Comparison of ENCODE assay signal across 8 cellular contexts in the genomic region with DNA sequence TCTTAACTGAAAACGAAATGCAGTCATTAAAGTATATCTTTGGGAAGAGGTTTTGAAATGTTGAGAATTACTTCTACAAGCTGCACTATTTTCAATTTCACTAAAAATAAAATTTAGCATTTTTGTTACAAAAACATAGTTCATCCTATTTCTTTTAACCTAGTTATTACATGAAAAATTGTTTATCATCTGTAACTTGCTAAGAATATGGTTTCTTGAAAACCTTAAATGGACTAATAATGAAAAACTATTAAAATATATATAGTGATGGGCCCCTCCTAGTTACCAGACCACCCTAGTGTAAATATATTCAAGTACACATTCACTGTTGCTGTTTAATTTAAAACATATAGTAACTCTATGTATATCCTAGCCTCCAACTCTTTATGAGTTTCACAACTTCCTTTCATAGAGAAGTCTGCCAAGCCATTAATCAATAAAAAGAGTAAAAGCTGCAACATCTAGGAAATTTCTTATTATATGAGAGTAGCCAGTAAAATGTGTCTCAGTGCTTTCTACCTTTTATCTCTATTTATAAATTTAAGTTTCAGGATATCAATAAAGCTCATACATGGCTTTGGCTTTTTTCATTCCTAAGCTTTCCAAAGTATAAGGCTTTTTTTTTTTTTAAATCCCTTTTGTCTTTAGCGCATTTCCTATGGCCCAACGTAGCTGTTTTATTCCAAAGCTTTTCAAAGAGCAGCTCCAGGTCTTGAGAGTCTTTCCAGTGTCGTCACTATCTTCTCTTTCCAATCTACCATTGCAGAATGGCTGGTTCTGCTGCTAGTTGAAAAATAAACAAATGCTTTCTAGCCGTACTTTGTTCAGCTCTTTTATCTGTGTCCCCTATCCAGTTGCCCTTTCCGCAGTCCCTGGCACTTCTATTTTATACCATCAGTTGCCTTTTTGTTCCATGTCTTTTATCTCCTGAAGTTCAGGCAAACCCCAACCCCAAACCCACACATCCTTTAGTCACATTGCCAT. TPM values are rescaled to one million over a fixed set of nuclear protein-coding genes. Genes with fewer than 3 reads are reported as not detected.
DNase-seq lines count a peak whose midpoint lies in the region; ATAC-seq and TF ChIP-seq lines count a peak whose summit lies in the region.

No MANE protein-coding gene starts in this region.

- H3K27me3 ChIP-seq in GM23248 (replicated peaks; ENCODE audit: insufficient read depth) (no peaks in the 10 kb centered on the region), right cardiac atrium (ENCODE audit: control insufficient read depth, insufficient read depth) (no peaks in the 10 kb centered on the region), smooth muscle cell (ENCODE audit: low read depth) (no peaks in the 10 kb centered on the region)

- no peak for TF ChIP-seq CTCF in AG09309 (IDR thresholded peaks at IDR 0.05; ENCODE audit: control insufficient read depth, insufficient read depth, low read depth, low read length, missing control alignments)
- no peak for TF ChIP-seq CTCF in WTC11 (IDR thresholded peaks at IDR 0.05)
- TF ChIP-seq CTCF in smooth muscle cell (IDR thresholded peaks at IDR 0.05; ENCODE audit: borderline replicate concordance, insufficient read depth, poor library complexity, severe bottlenecking) = no peak

- H3K9me3 Mint-ChIP-seq in WTC11 = no peaks in the 10 kb centered on the region

- peak overlapping the region; percentile 94 for H3K27ac Mint-ChIP-seq in WTC11

- H3K4me2 ChIP-seq in GM23248 (ENCODE audit: unreplicated experiment) (peak overlapping the region; percentile 87), smooth muscle cell (peak overlapping the region; percentile 99)

- peak overlapping the region; percentile 85 for H3K4me3 Mint-ChIP-seq in WTC11

- H3K4me1 ChIP-seq in GM23248 (ENCODE audit: insufficient read depth) (peaks cover 52% of the 10 kb centered on the region), right cardiac atrium (ENCODE audit: control insufficient read depth, insufficient read depth, low read length) (no peaks in the 10 kb centered on the region), smooth muscle cell (ENCODE audit: low read depth) (peaks cover 73% of the 10 kb centered on the region)

- H3K79me2 ChIP-seq in GM23248 (ENCODE audit: insufficient read depth) (peaks cover 77% of the 10 kb centered on the region), smooth muscle cell (ENCODE audit: low read depth) (peaks cover 66% of the 10 kb centered on the region)

- 3 to 4% methylated on average over 6 of the region's 6 CpGs for WGBS in GM23248 (ENCODE audit: low coverage in 1 of 2, low lambda C conversion rate in 2 of 2, missing lambda C conversion rate in 2 of 2), 2 experiments
- whole genome bisulfite sequencing in right cardiac atrium = 3% methylated on average over 6 of the region's 6 CpGs
- 4% methylated on average over 6 of the region's 6 CpGs for WGBS in smooth muscle cell (ENCODE audit: low lambda C conversion rate)

- H3K9me2 ChIP-seq in GM23248 (ENCODE audit: insufficient read depth) = no peaks in the 10 kb centered on the region

- no peak overlapping the region for H2AFZ ChIP-seq in GM23248
- H2AFZ ChIP-seq in smooth muscle cell (ENCODE audit: low read depth) = no peak overlapping the region

- H3K9ac ChIP-seq in GM23248 (peak overlapping the region; percentile 95), smooth muscle cell (ENCODE audit: low read depth) (peak overlapping the region; percentile 90)

- H3F3A ChIP-seq in GM23248 (ENCODE audit: insufficient read depth) = peaks cover 85% of the 10 kb centered on the region
- H3F3A ChIP-seq in smooth muscle cell (ENCODE audit: low read depth) = peaks cover 61% of the 10 kb centered on the region

- CTCF ChIA-PET in WTC11 (lab: Charles Lee) = interaction anchor here (0.7 to 2.3 kb wide), 5 partner anchors 103 to 501 kb away, joined by 3 to 7 read pairs (median 3); no protein-coding TSS in a partner anchor

- H3K27ac ChIP-seq in GM23248 = peak overlapping the region; percentile 93
- peak overlapping the region; percentile 92 for H3K27ac ChIP-seq in right cardiac atrium (ENCODE audit: low read length)
- peak overlapping the region; percentile 97 for H3K27ac ChIP-seq in smooth muscle cell (ENCODE audit: low read depth)

- intact Hi-C loops in right cardiac atrium (cut with DNase I) = loop anchor here in 2 of 4 donors (2.0 to 5.0 kb wide), 2 partner anchors 105 to 379 kb away; no protein-coding TSS in a partner anchor

- peaks cover 91% of the 10 kb centered on the region for H3K4me1 Mint-ChIP-seq in WTC11

- peaks cover 37% of the 10 kb centered on the region for H3K36me3 Mint-ChIP-seq in WTC11

- H3K9me3 ChIP-seq in GM23248 (ENCODE audit: low read depth) = no peaks in the 10 kb centered on the region
- H3K9me3 ChIP-seq in right cardiac atrium (ENCODE audit: control insufficient read depth, low read length) = no peaks in the 10 kb centered on the region
- no peaks in the 10 kb centered on the region for H3K9me3 ChIP-seq in smooth muscle cell (replicated peaks; ENCODE audit: low read depth)

- H4K20me1 ChIP-seq in GM23248 (ENCODE audit: insufficient read depth) = peaks cover 9% of the 10 kb centered on the region; the same call in 1 of the 2 replicates
- peaks cover 44% of the 10 kb centered on the region for H4K20me1 ChIP-seq in smooth muscle cell (ENCODE audit: low read depth)

- H3K4me3 ChIP-seq in AG09309 (ENCODE audit: control insufficient read depth, low read depth, low read length) (peak overlapping the region; percentile 83), GM23248 (peak overlapping the region; percentile 94), right cardiac atrium (ENCODE audit: low read length) (peak overlapping the region; percentile 71), smooth muscle cell (peak overlapping the region; percentile 82)

- H3K36me3 ChIP-seq in GM23248 (ENCODE audit: low read depth) = peaks cover 38% of the 10 kb centered on the region
- no peaks in the 10 kb centered on the region for H3K36me3 ChIP-seq in smooth muscle cell (ENCODE audit: low read depth)

- POLR2A ChIA-PET in WTC11 (lab: Charles Lee) = no interaction called here

- no peaks in the 10 kb centered on the region for H3K27me3 Mint-ChIP-seq in WTC11 (ENCODE audit: low read depth)

- in situ Hi-C loops in GM23248 (cut with MboI) = no loop called here

- ATAC-seq in WTC11 (no peak), right cardiac atrium (no peak), HG03439 (IDR thresholded peaks at IDR 0.05; ENCODE audit: unreplicated experiment) (no peak), GM18502 (IDR thresholded peaks at IDR 0.05; ENCODE audit: poor library complexity, unreplicated experiment) (no peak), HG02884 (IDR thresholded peaks at IDR 0.05; ENCODE audit: unreplicated experiment) (no peak)

- DNase-seq in AG09309 (ENCODE audit: low read depth) = no peak
- DNase-seq in GM23248 = peak; percentile 66
- DNase-seq in WTC11 (ENCODE audit: low spot score) = no peak
- DNase-seq in right cardiac atrium = no peak
- no peak for DNase-seq in smooth muscle cell (lab: John Stamatoyannopoulos, UW; ENCODE audit: unreplicated experiment)

TF ChIP-seq in WTC11, 78 proteins besides CTCF, POLR2A, EP300 and RAD21:
- TF ChIP-seq MLX (CRISPR knock-in tag; IDR thresholded peaks at IDR 0.05) (no peak), RELA (CRISPR knock-in tag; IDR thresholded peaks at IDR 0.05; ENCODE audit: borderline replicate concordance) (no peak), HMGXB4 (CRISPR knock-in tag; IDR thresholded peaks at IDR 0.05) (no peak), SMAD3 (CRISPR knock-in tag; IDR thresholded peaks at IDR 0.05; ENCODE audit: borderline replicate concordance) (no peak), CREM (CRISPR knock-in tag; IDR thresholded peaks at IDR 0.05) (no peak), NR2C2 (CRISPR knock-in tag; IDR thresholded peaks at IDR 0.05) (no peak), GABPB1 (CRISPR knock-in tag; IDR thresholded peaks at IDR 0.05) (no peak), FOXP1 (CRISPR knock-in tag; IDR thresholded peaks at IDR 0.05; ENCODE audit: borderline replicate concordance) (no peak), HMGA2 (CRISPR knock-in tag; IDR thresholded peaks at IDR 0.05) (no peak)

RNA-seq across cellular contexts. Expression of gene IRF2BP2, which starts 6.5 kb away (rescaled TPM):
- total RNA-seq in GM23248 (2014; rRNA removed; shearing (Covaris generic)) = 60.7 and 69.3 TPM in 2 replicates
- 12.9 and 13.0 TPM in 2 replicates for polyA plus RNA-seq in GM23248 (2016; fragmentation: Nextera tagmentation; extraction: Ambion mirVana)
- total RNA-seq in WTC11 (2021) = 61.9 to 70.9 TPM (median 62.4 TPM) in 3 replicates
- 100 to 1,000 TPM in 3 of 4 donors, 10 to 100 TPM in 1; 92.3 to 123 (median 108) TPM for total RNA-seq in right cardiac atrium
- 69.3 TPM for polyA plus RNA-seq in right cardiac atrium
- 89.5 and 101 TPM in 2 replicates for total RNA-seq in smooth muscle cell
- 40.3 and 44.5 TPM in 2 replicates for polyA plus RNA-seq in smooth muscle cell
